ENCODE assay signal across 8 cellular contexts in the genomic region with DNA sequence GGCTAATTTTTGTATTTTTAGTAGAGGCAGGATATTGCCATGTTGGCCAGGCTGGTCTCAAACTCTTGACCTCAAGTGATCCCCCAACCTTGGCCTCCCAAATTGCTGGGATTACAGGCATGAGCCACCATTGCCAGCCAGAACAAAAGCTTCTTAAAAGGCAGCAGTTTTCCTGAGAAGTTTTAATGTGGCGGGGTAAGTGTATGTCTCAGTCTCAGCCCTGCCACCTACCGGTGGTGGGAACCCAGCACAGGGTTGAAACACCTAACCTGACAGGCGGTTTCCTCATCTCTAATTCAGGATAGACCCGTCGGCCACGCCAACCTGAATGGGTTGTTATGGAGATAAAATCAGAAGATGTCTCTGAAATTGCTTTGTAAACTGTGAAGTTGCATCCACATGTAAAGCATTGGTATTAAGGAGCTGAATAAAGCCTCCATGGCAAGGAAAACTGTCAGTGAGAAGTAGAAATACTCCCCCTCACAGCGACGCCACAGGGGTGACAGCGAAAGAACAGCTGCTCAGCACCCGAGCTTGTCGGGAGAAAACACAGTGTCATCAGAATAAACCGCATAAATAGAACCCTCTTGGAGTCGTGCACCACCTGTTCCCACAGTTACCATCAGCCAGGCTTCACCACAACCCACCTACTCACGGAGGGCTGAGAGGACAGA.
DNase-seq lines count a peak whose midpoint lies in the region; ATAC-seq and TF ChIP-seq lines count a peak whose summit lies in the region.

No MANE protein-coding gene starts in this region.

- DNase-seq in AG09319 (ENCODE audit: extremely low read depth, low read depth) (no peak), GM13977 (ENCODE audit: low spot score) (peak; percentile 66), NCI-H446 (lab: John Stamatoyannopoulos, UW) (peak; percentile 44 to 81), islet precursor cell (peak; percentile 77), aorta (peak in 1 of 2 donors; percentile 62)
- DNase-seq in activated CD8-positive, alpha-beta memory T cell treated with anti-CD3 and anti-CD28 coated beads, Interleukin-2, amount 50 U/mL, for 48 hours, result no peak

- H3K27ac ChIP-seq in angular gyrus (ENCODE audit: low read depth, low read length) (peak overlapping the region; percentile 37), aorta (ENCODE audit: low read depth in 1 of 2, low read length in 2 of 2) (peak overlapping the region; percentile 29 to 79)

- no peaks in the 10 kb centered on the region for H3K4me1 ChIP-seq in aorta (ENCODE audit: control insufficient read depth in 1 of 2, insufficient read depth in 2 of 2, low read length in 2 of 2)

- no peaks in the 10 kb centered on the region for H3K36me3 ChIP-seq in aorta (ENCODE audit: control insufficient read depth in 1 of 2, insufficient read depth in 2 of 2, low read length in 1 of 2)

- H3K9me3 ChIP-seq in aorta (ENCODE audit: control insufficient read depth, low read length), result no peaks in the 10 kb centered on the region

- TF ChIP-seq CTCF in AG09319 (IDR thresholded peaks at IDR 0.05; ENCODE audit: low read depth, low read length) (peak; percentile 66), GM13977 (IDR thresholded peaks at IDR 0.05; ENCODE audit: extremely low read depth, insufficient read depth, missing control alignments) (peak; percentile 83)

- WGBS in aorta, 2 donors, result 84 to 89% methylated on average over 14 of the region's 14 CpGs

- in situ Hi-C loops in GM13977 (cut with MboI; ENCODE audit: low pct_unique_long_range_greater_than_20kb, low sequenced_read_pairs, unreplicated experiment), result loop anchor here (10.0 to 25.0 kb wide), 2 partner anchors 210 to 492 kb away; no protein-coding TSS in a partner anchor

- ATAC-seq in aorta (ENCODE audit: low FRiP score), result no peak
- ATAC-seq in GM18520 (IDR thresholded peaks at IDR 0.05; ENCODE audit: unreplicated experiment), result no peak

- no peaks in the 10 kb centered on the region for H3K27me3 ChIP-seq in aorta (ENCODE audit: control insufficient read depth in 1 of 2, insufficient read depth in 2 of 2, low read length in 1 of 2)

- intact Hi-C loops in aorta (cut with DNase I), result loop anchor here (5.0 to 10.0 kb wide), 6 partner anchors 170 to 500 kb away; a partner anchor contains a TSS

- no peak overlapping the region for H3K4me3 ChIP-seq in aorta (ENCODE audit: low read length in 2 of 2)

Comparison
In these comparisons a context has a peak if more than half of its experiments do, and no peak if none do; other contexts are left out.
1. DNase-seq: peak in GM13977 (single experiment), NCI-H446 (2 of 2) and islet precursor cell (single experiment); none in AG09319 (single experiment) and activated CD8-positive, alpha-beta memory T cell treated with anti-CD3 and anti-CD28 coated beads, Interleukin-2, amount 50 U/mL, for 48 hours (single experiment).